In the genomic region with DNA sequence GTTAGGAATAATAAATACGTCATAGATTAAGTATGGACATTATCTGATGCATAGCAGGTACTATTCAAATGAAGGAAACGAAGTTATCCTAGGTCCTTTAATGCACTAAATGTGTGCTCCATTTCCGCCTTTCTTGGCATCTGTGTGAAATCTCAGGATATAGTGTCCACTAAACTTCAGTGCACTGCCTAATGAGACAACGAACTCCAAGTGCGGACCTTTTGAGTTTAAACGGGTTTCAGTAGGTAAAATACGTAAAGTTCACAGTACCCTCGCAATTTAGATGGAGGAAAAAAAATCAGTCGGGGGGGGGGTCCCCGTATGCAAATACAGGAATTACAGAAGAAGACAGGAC, we compare ENCODE assay signal across 8 cellular contexts. TPM values are rescaled to one million over a fixed set of nuclear protein-coding genes. Genes with fewer than 3 reads are reported as not detected.
DNase-seq lines count a peak whose midpoint lies in the region; ATAC-seq and TF ChIP-seq lines count a peak whose summit lies in the region.

No MANE protein-coding gene starts in this region.

- ATAC-seq in GM21360 (IDR thresholded peaks at IDR 0.05; ENCODE audit: unreplicated experiment) = no peak

- H4K20me1 ChIP-seq in MM.1S (ENCODE audit: insufficient read depth, low read length) = no peaks in the 10 kb centered on the region

- H3K36me3 ChIP-seq in MM.1S (replicated peaks; ENCODE audit: insufficient read depth, low read length) (no peaks in the 10 kb centered on the region), muscle layer of colon (ENCODE audit: insufficient read depth, low read length) (no peaks in the 10 kb centered on the region)

- H3K27me3 ChIP-seq in MM.1S (replicated peaks; ENCODE audit: insufficient read depth, low read length) = peaks cover 66% of the 10 kb centered on the region
- H3K27me3 ChIP-seq in muscle layer of colon (ENCODE audit: control insufficient read depth in 1 of 2, insufficient read depth in 2 of 2, low read length in 2 of 2) = no peaks in the 10 kb centered on the region

- TF ChIP-seq CTCF in MM.1S (IDR thresholded peaks at IDR 0.05; ENCODE audit: low read length) = no peak; the same call in 1 of the 2 replicates
- TF ChIP-seq CTCF in coronary artery (IDR thresholded peaks at IDR 0.05) = no peak
- TF ChIP-seq CTCF in GM13977 (IDR thresholded peaks at IDR 0.05; ENCODE audit: extremely low read depth, insufficient read depth, missing control alignments) = no peak

- DNase-seq in SIG-M5 treated with dmso at 0.1 percent for 504 hours (lab: John Stamatoyannopoulos, UW; ENCODE audit: unreplicated experiment) (peak; percentile 59), SIG-M5 (lab: John Stamatoyannopoulos, UW) (no peak), MM.1S (no peak), coronary artery (ENCODE audit: low spot score) (no peak), GM13977 (ENCODE audit: low spot score) (no peak), H4 (ENCODE audit: low spot score) (no peak)

- no peaks in the 10 kb centered on the region for H3K9me2 ChIP-seq in MM.1S (replicated peaks; ENCODE audit: insufficient read depth, low read length)

- H3K9ac ChIP-seq in MM.1S (ENCODE audit: low read length) = peak overlapping the region; percentile 90
- peak overlapping the region; percentile 87 for H3K9ac ChIP-seq in muscle layer of colon (ENCODE audit: low read length)

- H3K79me2 ChIP-seq in MM.1S (ENCODE audit: low read length) = no peaks in the 10 kb centered on the region

- H3K4me2 ChIP-seq in MM.1S (ENCODE audit: low read depth, low read length) = peak overlapping the region; percentile 91

- H3K9me3 ChIP-seq in MM.1S (replicated peaks; ENCODE audit: insufficient read depth, low read length) = no peaks in the 10 kb centered on the region
- no peaks in the 10 kb centered on the region for H3K9me3 ChIP-seq in muscle layer of colon (ENCODE audit: low read length)

- H3K27ac ChIP-seq in MM.1S (ENCODE audit: low read length) = no peak overlapping the region
- peak overlapping the region; percentile 92 to 96 for H3K27ac ChIP-seq in coronary artery
- H3K27ac ChIP-seq in muscle layer of colon (ENCODE audit: low read depth, low read length) = peak overlapping the region; percentile 92

- peaks cover 17% of the 10 kb centered on the region for H3F3A ChIP-seq in MM.1S (ENCODE audit: insufficient read depth, low read length)

- in situ Hi-C loops in GM13977 (cut with MboI; ENCODE audit: low pct_unique_long_range_greater_than_20kb, low sequenced_read_pairs, unreplicated experiment) = no loop called here

- H2AFZ ChIP-seq in MM.1S (ENCODE audit: low read length) = peak overlapping the region; percentile 74

- H3K4me3 ChIP-seq in MM.1S (ENCODE audit: low read length) (peak overlapping the region; percentile 90), coronary artery (peak overlapping the region; percentile 96), muscle layer of colon (ENCODE audit: low read depth in 1 of 2, low read length in 2 of 2) (peak overlapping the region; percentile 63 to 78)

- H3K4me1 ChIP-seq in MM.1S (ENCODE audit: low read length) = peaks cover 22% of the 10 kb centered on the region
- peaks cover 10% of the 10 kb centered on the region for H3K4me1 ChIP-seq in muscle layer of colon (ENCODE audit: insufficient read depth, low read length)

RNA-seq across cellular contexts. Expression of a gene that starts 0.8 kb away (rescaled TPM):
- 2.9 and 3.0 TPM in 2 replicates for total RNA-seq in H4 (2014; rRNA removed; shearing (Covaris generic))
